ENCODE assay signal across 14 cellular contexts in the genomic region with DNA sequence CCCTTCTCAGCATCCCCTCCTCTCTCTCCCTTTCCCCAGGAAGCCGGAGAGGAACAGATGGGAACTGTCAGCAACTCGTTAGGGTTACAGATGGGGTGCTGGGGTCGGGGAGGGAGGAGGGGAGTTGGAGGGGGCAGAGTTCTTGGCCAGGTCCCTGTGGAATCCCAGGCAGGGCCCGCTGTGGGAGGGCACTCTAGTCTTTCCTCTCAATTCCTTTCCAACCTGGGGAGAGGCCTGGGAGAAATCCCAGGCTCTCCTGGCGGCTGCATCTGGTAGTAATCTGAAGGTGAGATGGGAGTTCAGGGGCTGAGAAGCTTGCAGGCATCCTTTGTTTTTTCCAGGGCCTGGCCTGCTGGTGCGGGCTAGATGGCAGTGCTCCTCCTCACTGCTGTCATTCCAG.
"Had no signal": no experiment of that assay in that cellular context is flagged by ENCODE, and none has a peak within 500 bp of the region (broad histone marks: within the 10 kb centered on the region; RNA-seq: fewer than 3 reads in every experiment).

No MANE protein-coding gene starts in this region.

- H3K27ac Mint-ChIP-seq: activated naive CD4-positive, alpha-beta T cell treated with anti-CD3 and anti-CD28 coated beads, Interleukin-2, amount 50 U/mL, for 24 hours; activated T-cell treated with anti-CD3 and anti-CD28 coated beads, Interleukin-2, amount 50 U/mL, for 72 hours; dendritic cell treated with granulocyte-macrophage colony-stimulating factor and Interleukin-4, amounts not matched to agents 40 ng/mL and 50 ng/mL, for 4 days; nephron progenitor cell; progenitor cell of endocrine pancreas; stimulated activated naive CD8-positive, alpha-beta T cell treated with anti-CD3 and anti-CD28 coated beads, Interleukin-15, amount 100 ng/mL, for 72 hours had no signal

- H3K36me3 ChIP-seq: esophagus muscularis mucosa, gastroesophageal sphincter, heart right ventricle, left ventricle myocardium inferior, suprapubic skin, vagina had no signal

- H3K9me3 ChIP-seq: esophagus muscularis mucosa, gastroesophageal sphincter, heart right ventricle, left ventricle myocardium inferior, suprapubic skin, vagina had no signal

- H3K9me3 Mint-ChIP-seq: activated naive CD4-positive, alpha-beta T cell treated with anti-CD3 and anti-CD28 coated beads, Interleukin-2, amount 50 U/mL, for 24 hours; activated T-cell treated with anti-CD3 and anti-CD28 coated beads, Interleukin-2, amount 50 U/mL, for 72 hours; dendritic cell treated with granulocyte-macrophage colony-stimulating factor and Interleukin-4, amounts not matched to agents 40 ng/mL and 50 ng/mL, for 4 days; nephron progenitor cell; stimulated activated naive CD8-positive, alpha-beta T cell treated with anti-CD3 and anti-CD28 coated beads, Interleukin-15, amount 100 ng/mL, for 72 hours had no signal

- H3K4me1 ChIP-seq: esophagus muscularis mucosa, gastroesophageal sphincter, heart right ventricle, left ventricle myocardium inferior, suprapubic skin, vagina had no signal

- H3K27ac ChIP-seq: esophagus muscularis mucosa, gastroesophageal sphincter, heart right ventricle, left ventricle myocardium inferior, suprapubic skin, vagina had no signal

- H3K36me3 Mint-ChIP-seq: activated naive CD4-positive, alpha-beta T cell treated with anti-CD3 and anti-CD28 coated beads, Interleukin-2, amount 50 U/mL, for 24 hours had no signal

- H3K4me1 Mint-ChIP-seq: activated naive CD4-positive, alpha-beta T cell treated with anti-CD3 and anti-CD28 coated beads, Interleukin-2, amount 50 U/mL, for 24 hours; stimulated activated naive CD8-positive, alpha-beta T cell treated with anti-CD3 and anti-CD28 coated beads, Interleukin-15, amount 100 ng/mL, for 72 hours had no signal

- H3K4me3 Mint-ChIP-seq: activated naive CD4-positive, alpha-beta T cell treated with anti-CD3 and anti-CD28 coated beads, Interleukin-2, amount 50 U/mL, for 24 hours; activated T-cell treated with anti-CD3 and anti-CD28 coated beads, Interleukin-2, amount 50 U/mL, for 72 hours; dendritic cell treated with granulocyte-macrophage colony-stimulating factor and Interleukin-4, amounts not matched to agents 40 ng/mL and 50 ng/mL, for 4 days; nephron progenitor cell; stimulated activated naive CD8-positive, alpha-beta T cell treated with anti-CD3 and anti-CD28 coated beads, Interleukin-15, amount 100 ng/mL, for 72 hours had no signal

- H3K27me3 ChIP-seq: vagina had no signal

- H3K4me3 ChIP-seq: esophagus muscularis mucosa, gastroesophageal sphincter, heart right ventricle, left ventricle myocardium inferior, suprapubic skin, vagina had no signal

- FAIRE-seq: astrocyte, bronchial epithelial cell had no signal
